Comparison of ENCODE assay signal across 20 cellular contexts in the genomic region with DNA sequence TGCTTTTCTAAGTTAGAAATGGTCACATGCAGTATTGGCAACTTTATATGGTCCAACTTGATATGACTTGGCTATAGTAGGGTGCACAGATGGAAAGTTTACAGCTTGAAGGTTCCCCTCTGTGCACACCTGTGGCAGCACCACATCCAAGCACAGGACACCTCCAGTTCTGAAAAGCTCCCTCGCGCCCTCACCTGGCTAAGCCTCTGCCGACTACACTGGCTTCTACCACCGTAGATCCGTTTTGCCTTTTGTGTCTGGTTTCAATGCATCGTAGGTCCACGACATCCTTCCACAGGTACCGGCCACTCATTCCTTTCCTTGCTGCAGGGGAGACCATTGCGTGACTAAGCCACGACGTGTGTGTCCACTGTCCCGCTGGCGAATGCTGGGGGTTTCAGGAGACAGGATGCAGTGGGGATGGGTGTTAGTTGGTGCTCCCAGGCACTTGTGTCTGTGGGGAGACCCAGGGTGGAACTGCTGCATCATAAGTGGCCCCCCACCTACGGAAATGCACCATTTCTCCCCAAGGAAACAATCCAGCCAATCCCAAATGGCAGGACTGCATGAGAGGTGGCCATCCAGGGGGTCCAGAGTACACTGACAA. TPM values are rescaled to one million over a fixed set of nuclear protein-coding genes. Genes with fewer than 3 reads are reported as not detected.
DNase-seq lines count a peak whose midpoint lies in the region; ATAC-seq and TF ChIP-seq lines count a peak whose summit lies in the region.
"Had no signal": no experiment of that assay in that cellular context is flagged by ENCODE, and none has a peak within 500 bp of the region (broad histone marks: within the 10 kb centered on the region; RNA-seq: fewer than 3 reads in every experiment).

No MANE protein-coding gene starts in this region.

- peaks cover under 1% of the 10 kb centered on the region; the same call in 1 of the 2 replicates for H3K27me3 ChIP-seq in H7 (ENCODE audit: control insufficient read depth, insufficient read depth, low read length)
- H3K27me3 ChIP-seq: sigmoid colon, tibial artery had no signal

- TF ChIP-seq CTCF in AG09309 (IDR thresholded peaks at IDR 0.05; ENCODE audit: control insufficient read depth, insufficient read depth, low read depth, low read length, missing control alignments) (peak; percentile 33), WTC11 (IDR thresholded peaks at IDR 0.05) (no peak)

- H3K36me3 ChIP-seq in H7 (replicated peaks; ENCODE audit: control insufficient read depth, insufficient read depth, low read length), result no peaks in the 10 kb centered on the region
- H3K36me3 ChIP-seq: sigmoid colon, tibial artery had no signal

- CTCF ChIA-PET in WTC11 (lab: Charles Lee), result interaction anchor here (0.6 to 3.4 kb wide), 14 partner anchors 10 to 249 kb away, joined by 3 to 19 read pairs (median 4); no protein-coding TSS in a partner anchor

- no peaks in the 10 kb centered on the region for H3K9me3 Mint-ChIP-seq in WTC11
- H3K9me3 Mint-ChIP-seq: central memory CD8-positive, alpha-beta T cell had no signal

- H3K36me3 Mint-ChIP-seq in WTC11, result no peaks in the 10 kb centered on the region

- peaks cover 6% of the 10 kb centered on the region for H3K4me1 Mint-ChIP-seq in WTC11
- H3K4me1 Mint-ChIP-seq: central memory CD8-positive, alpha-beta T cell had no signal

- H3K4me3 ChIP-seq in AG09309 (ENCODE audit: control insufficient read depth, low read depth, low read length) (no peak overlapping the region), H7 (ENCODE audit: insufficient read depth, low read depth, low read length) (no peak overlapping the region)
- H3K4me3 ChIP-seq: sigmoid colon, tibial artery had no signal

- peaks cover 3% of the 10 kb centered on the region; the same call in 1 of the 2 replicates for H3K27me3 Mint-ChIP-seq in WTC11 (ENCODE audit: low read depth)
- H3K27me3 Mint-ChIP-seq: central memory CD8-positive, alpha-beta T cell had no signal

- peak; percentile 12; the same call in 1 of the 2 replicates for ATAC-seq in WTC11
- ATAC-seq in GM18520 (IDR thresholded peaks at IDR 0.05; ENCODE audit: unreplicated experiment), result no peak
- no peak for ATAC-seq in HG02970 (IDR thresholded peaks at IDR 0.05; ENCODE audit: low FRiP score, unreplicated experiment)
- no peak for ATAC-seq in GM21360 (IDR thresholded peaks at IDR 0.05; ENCODE audit: unreplicated experiment)
- ATAC-seq in GM18861 (IDR thresholded peaks at IDR 0.05; ENCODE audit: unreplicated experiment), result no peak
- ATAC-seq: activated CD4-positive, CD25-positive, alpha-beta regulatory T cell treated with anti-CD3 and anti-CD28 coated beads, Interleukin-2, amount 50 U/mL, for 24 hours had no signal

- POLR2A ChIA-PET in WTC11 (lab: Charles Lee), result no interaction called here

- no peak overlapping the region for H3K27ac Mint-ChIP-seq in WTC11

- no peak overlapping the region for H3K4me3 Mint-ChIP-seq in WTC11
- H3K4me3 Mint-ChIP-seq: central memory CD8-positive, alpha-beta T cell had no signal

- DNase-seq in AG09309 (ENCODE audit: low read depth) (no peak), H7 (peak; percentile 69), WTC11 (ENCODE audit: low spot score) (peak; percentile 67), iPS-NIHi7 (ENCODE audit: extremely low spot score) (peak; percentile 60)
- DNase-seq: activated T-cell treated with anti-CD3 and anti-CD28 coated beads, Interleukin-2, amount 50 U/mL, for 1 hour; DMS153; islet precursor cell; NCI-H2029 treated with DMSO at 0.1 percent for 48 hours; NCI-H748 treated with DMSO at 0.1 percent for 48 hours; sigmoid colon; stimulated activated CD4-positive, alpha-beta T cell treated with anti-CD3 and anti-CD28 coated beads, Interleukin-4, amount 100 ng/mL, for 1 hour; T-helper 1 cell; tibial artery had no signal

TF ChIP-seq in WTC11, 78 proteins besides CTCF, POLR2A, EP300 and RAD21:
- TF ChIP-seq, protein P1, sequence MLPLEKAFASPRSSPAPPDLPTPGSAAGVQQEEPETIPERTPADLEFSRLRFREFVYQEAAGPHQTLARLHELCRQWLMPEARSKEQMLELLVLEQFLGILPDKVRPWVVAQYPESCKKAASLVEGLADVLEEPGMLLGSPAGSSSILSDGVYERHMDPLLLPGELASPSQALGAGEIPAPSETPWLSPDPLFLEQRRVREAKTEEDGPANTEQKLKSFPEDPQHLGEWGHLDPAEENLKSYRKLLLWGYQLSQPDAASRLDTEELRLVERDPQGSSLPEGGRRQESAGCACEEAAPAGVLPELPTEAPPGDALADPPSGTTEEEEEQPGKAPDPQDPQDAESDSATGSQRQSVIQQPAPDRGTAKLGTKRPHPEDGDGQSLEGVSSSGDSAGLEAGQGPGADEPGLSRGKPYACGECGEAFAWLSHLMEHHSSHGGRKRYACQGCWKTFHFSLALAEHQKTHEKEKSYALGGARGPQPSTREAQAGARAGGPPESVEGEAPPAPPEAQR (CRISPR knock-in tag; IDR thresholded peaks at IDR 0.05), result no peak
- 0 out of 2 replicates have a peak, but pooled peaks have one; percentile 10 for TF ChIP-seq TEAD1 (CRISPR knock-in tag; IDR thresholded peaks at IDR 0.05)

RNA-seq across cellular contexts. Expression of a gene that starts 4.9 kb away (rescaled TPM):
- total RNA-seq in H7 (2014; rRNA removed; shearing (Covaris generic)), result 5.3 and 5.6 TPM in 2 replicates
- 5.1 to 5.3 TPM (median 5.2 TPM) in 3 replicates for total RNA-seq in WTC11 (2021)
- total RNA-seq: HT1080 had no signal

RNA-seq across cellular contexts. Expression of a gene that starts 24.3 kb away (rescaled TPM):
- 28.9 and 31.3 TPM in 2 replicates for total RNA-seq in H7 (2014; rRNA removed; shearing (Covaris generic))
- 15.9 to 21.1 TPM (median 18.1 TPM) in 3 replicates for total RNA-seq in WTC11 (2021)
